In the genomic region with DNA sequence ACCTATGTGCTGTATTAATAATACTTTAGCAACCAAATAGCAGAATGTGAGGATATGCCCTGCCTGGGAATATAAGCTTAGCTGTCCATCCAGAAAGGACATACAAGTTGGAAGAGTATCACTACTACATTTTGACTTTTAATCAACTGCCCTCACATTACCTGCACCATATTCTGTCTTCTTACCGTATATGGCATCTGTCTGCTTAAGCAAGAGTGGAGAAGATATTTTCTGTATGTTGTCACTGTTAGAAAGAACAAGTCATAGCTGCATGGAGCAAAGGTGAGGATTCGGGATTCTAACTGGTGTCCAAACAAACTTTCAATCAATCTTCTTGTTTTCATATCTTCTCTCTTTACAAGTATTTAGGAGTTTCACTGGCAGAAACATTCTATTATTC, we compare ENCODE assay signal across 1 cellular context.
TF ChIP-seq lines count a peak whose summit lies in the region.

No MANE protein-coding gene starts in this region.

TF ChIP-seq in HepG2, 621 proteins besides CTCF, POLR2A, EP300 and RAD21:
- TF ChIP-seq, protein P1, sequence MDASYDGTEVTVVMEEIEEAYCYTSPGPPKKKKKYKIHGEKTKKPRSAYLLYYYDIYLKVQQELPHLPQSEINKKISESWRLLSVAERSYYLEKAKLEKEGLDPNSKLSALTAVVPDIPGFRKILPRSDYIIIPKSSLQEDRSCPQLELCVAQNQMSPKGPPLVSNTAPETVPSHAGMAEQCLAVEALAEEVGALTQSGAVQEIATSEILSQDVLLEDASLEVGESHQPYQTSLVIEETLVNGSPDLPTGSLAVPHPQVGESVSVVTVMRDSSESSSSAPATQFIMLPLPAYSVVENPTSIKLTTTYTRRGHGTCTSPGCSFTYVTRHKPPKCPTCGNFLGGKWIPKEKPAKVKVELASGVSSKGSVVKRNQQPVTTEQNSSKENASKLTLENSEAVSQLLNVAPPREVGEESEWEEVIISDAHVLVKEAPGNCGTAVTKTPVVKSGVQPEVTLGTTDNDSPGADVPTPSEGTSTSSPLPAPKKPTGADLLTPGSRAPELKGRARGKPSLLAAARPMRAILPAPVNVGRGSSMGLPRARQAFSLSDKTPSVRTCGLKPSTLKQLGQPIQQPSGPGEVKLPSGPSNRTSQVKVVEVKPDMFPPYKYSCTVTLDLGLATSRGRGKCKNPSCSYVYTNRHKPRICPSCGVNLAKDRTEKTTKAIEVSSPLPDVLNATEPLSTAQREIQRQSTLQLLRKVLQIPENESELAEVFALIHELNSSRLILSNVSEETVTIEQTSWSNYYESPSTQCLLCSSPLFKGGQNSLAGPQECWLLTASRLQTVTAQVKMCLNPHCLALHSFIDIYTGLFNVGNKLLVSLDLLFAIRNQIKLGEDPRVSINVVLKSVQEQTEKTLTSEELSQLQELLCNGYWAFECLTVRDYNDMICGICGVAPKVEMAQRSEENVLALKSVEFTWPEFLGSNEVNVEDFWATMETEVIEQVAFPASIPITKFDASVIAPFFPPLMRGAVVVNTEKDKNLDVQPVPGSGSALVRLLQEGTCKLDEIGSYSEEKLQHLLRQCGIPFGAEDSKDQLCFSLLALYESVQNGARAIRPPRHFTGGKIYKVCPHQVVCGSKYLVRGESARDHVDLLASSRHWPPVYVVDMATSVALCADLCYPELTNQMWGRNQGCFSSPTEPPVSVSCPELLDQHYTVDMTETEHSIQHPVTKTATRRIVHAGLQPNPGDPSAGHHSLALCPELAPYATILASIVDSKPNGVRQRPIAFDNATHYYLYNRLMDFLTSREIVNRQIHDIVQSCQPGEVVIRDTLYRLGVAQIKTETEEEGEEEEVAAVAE (CRISPR knock-in tag; IDR thresholded peaks at IDR 0.05; ENCODE audit: borderline replicate concordance) = no peak
- TF ChIP-seq MIXL1 (CRISPR knock-in tag; IDR thresholded peaks at IDR 0.05) (no peak), SRF (IDR thresholded peaks at IDR 0.05; ENCODE audit: low read depth, low read length) (peak; percentile 51; the same call in 1 of the 2 replicates), ZNF552 (CRISPR knock-in tag; IDR thresholded peaks at IDR 0.05; ENCODE audit: borderline replicate concordance) (no peak), SCMH1 (CRISPR knock-in tag; IDR thresholded peaks at IDR 0.05; ENCODE audit: borderline replicate concordance) (no peak), GABPA (IDR thresholded peaks at IDR 0.05; ENCODE audit: low read depth, low read length) (no peak), GABPA (CRISPR knock-in tag; IDR thresholded peaks at IDR 0.05; ENCODE audit: low read depth) (no peak), ZZZ3 (CRISPR knock-in tag; IDR thresholded peaks at IDR 0.05; ENCODE audit: borderline replicate concordance) (no peak)
- TF ChIP-seq, protein P2, sequence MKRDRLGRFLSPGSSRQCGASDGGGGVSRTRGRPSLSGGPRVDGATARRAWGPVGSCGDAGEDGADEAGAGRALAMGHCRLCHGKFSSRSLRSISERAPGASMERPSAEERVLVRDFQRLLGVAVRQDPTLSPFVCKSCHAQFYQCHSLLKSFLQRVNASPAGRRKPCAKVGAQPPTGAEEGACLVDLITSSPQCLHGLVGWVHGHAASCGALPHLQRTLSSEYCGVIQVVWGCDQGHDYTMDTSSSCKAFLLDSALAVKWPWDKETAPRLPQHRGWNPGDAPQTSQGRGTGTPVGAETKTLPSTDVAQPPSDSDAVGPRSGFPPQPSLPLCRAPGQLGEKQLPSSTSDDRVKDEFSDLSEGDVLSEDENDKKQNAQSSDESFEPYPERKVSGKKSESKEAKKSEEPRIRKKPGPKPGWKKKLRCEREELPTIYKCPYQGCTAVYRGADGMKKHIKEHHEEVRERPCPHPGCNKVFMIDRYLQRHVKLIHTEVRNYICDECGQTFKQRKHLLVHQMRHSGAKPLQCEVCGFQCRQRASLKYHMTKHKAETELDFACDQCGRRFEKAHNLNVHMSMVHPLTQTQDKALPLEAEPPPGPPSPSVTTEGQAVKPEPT (CRISPR knock-in tag; IDR thresholded peaks at IDR 0.05; ENCODE audit: low read depth) = no peak
- TF ChIP-seq, protein P3, sequence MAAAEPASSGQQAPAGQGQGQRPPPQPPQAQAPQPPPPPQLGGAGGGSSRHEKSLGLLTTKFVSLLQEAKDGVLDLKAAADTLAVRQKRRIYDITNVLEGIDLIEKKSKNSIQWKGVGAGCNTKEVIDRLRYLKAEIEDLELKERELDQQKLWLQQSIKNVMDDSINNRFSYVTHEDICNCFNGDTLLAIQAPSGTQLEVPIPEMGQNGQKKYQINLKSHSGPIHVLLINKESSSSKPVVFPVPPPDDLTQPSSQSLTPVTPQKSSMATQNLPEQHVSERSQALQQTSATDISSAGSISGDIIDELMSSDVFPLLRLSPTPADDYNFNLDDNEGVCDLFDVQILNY (CRISPR knock-in tag; conservative IDR thresholded peaks at IDR 0.05) = no peak
- TF ChIP-seq, protein P4, sequence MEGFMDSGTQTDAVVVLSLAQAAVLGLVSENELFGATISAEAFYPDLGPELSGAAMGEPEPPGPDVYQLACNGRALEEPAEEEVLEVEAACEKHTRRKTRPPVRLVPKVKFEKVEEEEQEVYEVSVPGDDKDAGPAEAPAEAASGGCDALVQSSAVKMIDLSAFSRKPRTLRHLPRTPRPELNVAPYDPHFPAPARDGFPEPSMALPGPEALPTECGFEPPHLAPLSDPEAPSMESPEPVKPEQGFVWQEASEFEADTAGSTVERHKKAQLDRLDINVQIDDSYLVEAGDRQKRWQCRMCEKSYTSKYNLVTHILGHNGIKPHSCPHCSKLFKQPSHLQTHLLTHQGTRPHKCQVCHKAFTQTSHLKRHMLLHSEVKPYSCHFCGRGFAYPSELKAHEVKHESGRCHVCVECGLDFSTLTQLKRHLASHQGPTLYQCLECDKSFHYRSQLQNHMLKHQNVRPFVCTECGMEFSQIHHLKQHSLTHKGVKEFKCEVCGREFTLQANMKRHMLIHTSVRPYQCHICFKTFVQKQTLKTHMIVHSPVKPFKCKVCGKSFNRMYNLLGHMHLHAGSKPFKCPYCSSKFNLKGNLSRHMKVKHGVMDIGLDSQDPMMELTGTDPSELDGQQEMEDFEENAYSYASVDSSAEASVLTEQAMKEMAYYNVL (CRISPR knock-in tag; IDR thresholded peaks at IDR 0.05; ENCODE audit: borderline replicate concordance) = no peak
- TF ChIP-seq, protein P5, sequence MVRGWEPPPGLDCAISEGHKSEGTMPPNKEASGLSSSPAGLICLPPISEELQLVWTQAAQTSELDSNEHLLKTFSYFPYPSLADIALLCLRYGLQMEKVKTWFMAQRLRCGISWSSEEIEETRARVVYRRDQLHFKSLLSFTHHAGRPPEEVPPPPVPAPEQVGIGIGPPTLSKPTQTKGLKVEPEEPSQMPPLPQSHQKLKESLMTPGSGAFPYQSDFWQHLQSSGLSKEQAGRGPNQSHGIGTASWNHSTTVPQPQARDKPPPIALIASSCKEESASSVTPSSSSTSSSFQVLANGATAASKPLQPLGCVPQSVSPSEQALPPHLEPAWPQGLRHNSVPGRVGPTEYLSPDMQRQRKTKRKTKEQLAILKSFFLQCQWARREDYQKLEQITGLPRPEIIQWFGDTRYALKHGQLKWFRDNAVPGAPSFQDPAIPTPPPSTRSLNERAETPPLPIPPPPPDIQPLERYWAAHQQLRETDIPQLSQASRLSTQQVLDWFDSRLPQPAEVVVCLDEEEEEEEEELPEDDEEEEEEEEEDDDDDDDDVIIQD (CRISPR knock-in tag; IDR thresholded peaks at IDR 0.05; ENCODE audit: low read depth) = peak; percentile 43; the same call in 1 of the 2 replicates
- TF ChIP-seq, protein P6, sequence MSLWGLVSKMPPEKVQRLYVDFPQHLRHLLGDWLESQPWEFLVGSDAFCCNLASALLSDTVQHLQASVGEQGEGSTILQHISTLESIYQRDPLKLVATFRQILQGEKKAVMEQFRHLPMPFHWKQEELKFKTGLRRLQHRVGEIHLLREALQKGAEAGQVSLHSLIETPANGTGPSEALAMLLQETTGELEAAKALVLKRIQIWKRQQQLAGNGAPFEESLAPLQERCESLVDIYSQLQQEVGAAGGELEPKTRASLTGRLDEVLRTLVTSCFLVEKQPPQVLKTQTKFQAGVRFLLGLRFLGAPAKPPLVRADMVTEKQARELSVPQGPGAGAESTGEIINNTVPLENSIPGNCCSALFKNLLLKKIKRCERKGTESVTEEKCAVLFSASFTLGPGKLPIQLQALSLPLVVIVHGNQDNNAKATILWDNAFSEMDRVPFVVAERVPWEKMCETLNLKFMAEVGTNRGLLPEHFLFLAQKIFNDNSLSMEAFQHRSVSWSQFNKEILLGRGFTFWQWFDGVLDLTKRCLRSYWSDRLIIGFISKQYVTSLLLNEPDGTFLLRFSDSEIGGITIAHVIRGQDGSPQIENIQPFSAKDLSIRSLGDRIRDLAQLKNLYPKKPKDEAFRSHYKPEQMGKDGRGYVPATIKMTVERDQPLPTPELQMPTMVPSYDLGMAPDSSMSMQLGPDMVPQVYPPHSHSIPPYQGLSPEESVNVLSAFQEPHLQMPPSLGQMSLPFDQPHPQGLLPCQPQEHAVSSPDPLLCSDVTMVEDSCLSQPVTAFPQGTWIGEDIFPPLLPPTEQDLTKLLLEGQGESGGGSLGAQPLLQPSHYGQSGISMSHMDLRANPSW (CRISPR knock-in tag; IDR thresholded peaks at IDR 0.05; ENCODE audit: borderline replicate concordance) = no peak
